ENCODE assay signal across 8 cellular contexts in genomic region chr3:27279153-27279552, GRCh38.
DNase-seq lines count a peak whose midpoint lies in the region; ATAC-seq lines count a peak whose summit lies in the region.

No MANE protein-coding gene starts in this region.

- ATAC-seq in HG03342 (IDR thresholded peaks at IDR 0.05; ENCODE audit: unreplicated experiment) (no peak), HG03135 (IDR thresholded peaks at IDR 0.05; ENCODE audit: unreplicated experiment) (no peak)

- peak; percentile 72 for DNase-seq in Ammon's horn (ENCODE audit: low spot score)
- peak; percentile 10 for DNase-seq in LHCN-M2 (ENCODE audit: low read depth)
- DNase-seq in cerebellar cortex (ENCODE audit: low spot score), result peak; percentile 51
- peak; percentile 3 to 20 for DNase-seq in lung microvascular endothelial cell (ENCODE audit: low read depth in 2 of 2)
- no peak for DNase-seq in T-helper 1 cell
- no peak for DNase-seq in activated T-cell treated with anti-CD3 and anti-CD28 coated beads, Interleukin-2, amount 50 U/mL, for 48 hours

Comparison
In these comparisons a context has a peak if more than half of its experiments do, and no peak if none do; other contexts are left out.
1. DNase-seq: peak in Ammon's horn (single experiment), LHCN-M2 (single experiment), cerebellar cortex (single experiment) and lung microvascular endothelial cell (2 of 2); none in T-helper 1 cell (0 of 5) and activated T-cell treated with anti-CD3 and anti-CD28 coated beads, Interleukin-2, amount 50 U/mL, for 48 hours (0 of 2).